ENCODE assay signal across 32 cellular contexts in genomic region chr2:96231316-96231715, GRCh38.
"Had no signal": no experiment of that assay in that cellular context is flagged by ENCODE, and none has a peak within 500 bp of the region (broad histone marks: within the 10 kb centered on the region; RNA-seq: fewer than 3 reads in every experiment).

No MANE protein-coding gene starts in this region.

- FAIRE-seq: astrocyte, RCC 7860, TTC549 had no signal

- H3K27me3 Mint-ChIP-seq: activated CD4-positive, alpha-beta T cell treated with anti-CD3 and anti-CD28 coated beads, Interleukin-2, amount 10 ng/mL, durations not matched to agents 24 days and 14 days; activated CD8-positive, alpha-beta T cell treated with anti-CD3 and anti-CD28 coated beads for 36 hours; activated T-cell treated with anti-CD3 and anti-CD28 coated beads, Interleukin-2, amount 50 U/mL, for 24 hours had no signal

- H3K27ac ChIP-seq: adrenal gland, body of pancreas, breast epithelium, KMS-11, PC-9, RWPE1 had no signal

- H3K27me3 ChIP-seq: adrenal gland, body of pancreas, breast epithelium had no signal

- DNase-seq: activated CD4-positive, alpha-beta T cell treated with anti-CD3 and anti-CD28 coated beads, Interleukin-2, amount 10 ng/mL, durations not matched to agents 24 days and 14 days; activated CD4-positive, alpha-beta T cell treated with anti-CD3 and anti-CD28 coated beads, Interleukin-2, amount 50 U/mL, for 4 hours; activated CD8-positive, alpha-beta T cell treated with anti-CD3 and anti-CD28 coated beads for 36 hours; activated gamma-delta T cell; activated naive CD4-positive, alpha-beta T cell treated with anti-CD3 and anti-CD28 coated beads for 36 hours; activated T-cell treated with anti-CD3 and anti-CD28 coated beads, Interleukin-2, amount 50 U/mL, for 24 hours; adrenal gland; body of pancreas; caudate nucleus; NCI-H1092 treated with DMSO at 0.1 percent for 48 hours; NCI-H1417; NCI-H146; NCI-H187; NCI-H2029 treated with DMSO at 0.1 percent for 48 hours; NCI-H2107; NCI-H2171; NCI-H510A; NCI-H526; NCI-H748 treated with DMSO at 0.1 percent for 48 hours; NK-92 treated with Interleukin-12 subunit alpha and Interleukin-12 subunit beta, amount 100 ng/mL, for 24 hours; PC-9; Right ventricle myocardium superior; SW 1271 had no signal

- H3K9me3 Mint-ChIP-seq: activated CD4-positive, alpha-beta T cell treated with anti-CD3 and anti-CD28 coated beads, Interleukin-2, amount 10 ng/mL, durations not matched to agents 24 days and 14 days; activated CD8-positive, alpha-beta T cell treated with anti-CD3 and anti-CD28 coated beads for 36 hours; activated naive CD4-positive, alpha-beta T cell treated with anti-CD3 and anti-CD28 coated beads for 36 hours; activated naive CD4-positive, alpha-beta T cell treated with anti-CD3 and anti-CD28 coated beads, Interleukin-2, amount 50 U/mL, for 72 hours; activated T-cell treated with anti-CD3 and anti-CD28 coated beads, Interleukin-2, amount 50 U/mL, for 24 hours; activated T-helper 2 cell treated with anti-CD3 and anti-CD28 coated beads, Interferon-gamma antibody, Interleukin-2, Interleukin-4, amounts not matched to agents 10 μg/mL and 5 μg/mL and 100 μg/mL, durations not matched to agents 14 hours and 24 hours and 36 hours; T-helper 2 cell treated with Interferon-gamma antibody and Interleukin-4, amounts not matched to agents 5 μg/mL and 100 μg/mL, for 36 hours had no signal

- H3K4me3 ChIP-seq: adrenal gland, body of pancreas, breast epithelium, PC-9 had no signal

- H3K4me2 ChIP-seq: KMS-11, PC-9 had no signal

- H3K4me1 ChIP-seq: adrenal gland, body of pancreas, breast epithelium had no signal

- ATAC-seq: activated CD8-positive, alpha-beta T cell treated with anti-CD3 and anti-CD28 coated beads for 36 hours; activated naive CD4-positive, alpha-beta T cell treated with anti-CD3 and anti-CD28 coated beads, Interleukin-2, amount 50 U/mL, for 72 hours; body of pancreas had no signal

- H3K4me1 Mint-ChIP-seq: activated CD4-positive, alpha-beta T cell treated with anti-CD3 and anti-CD28 coated beads, Interleukin-2, amount 10 ng/mL, durations not matched to agents 24 days and 14 days had no signal

- H3K9ac ChIP-seq: KMS-11 had no signal

- H3K4me3 Mint-ChIP-seq: activated CD4-positive, alpha-beta T cell treated with anti-CD3 and anti-CD28 coated beads, Interleukin-2, amount 10 ng/mL, durations not matched to agents 24 days and 14 days; activated CD8-positive, alpha-beta T cell treated with anti-CD3 and anti-CD28 coated beads for 36 hours; activated naive CD4-positive, alpha-beta T cell treated with anti-CD3 and anti-CD28 coated beads for 36 hours; activated T-cell treated with anti-CD3 and anti-CD28 coated beads, Interleukin-2, amount 50 U/mL, for 24 hours; T-helper 2 cell treated with Interferon-gamma antibody and Interleukin-4, amounts not matched to agents 5 μg/mL and 100 μg/mL, for 36 hours had no signal

- H3K27ac Mint-ChIP-seq: activated CD4-positive, alpha-beta T cell treated with anti-CD3 and anti-CD28 coated beads, Interleukin-2, amount 10 ng/mL, durations not matched to agents 24 days and 14 days; activated CD8-positive, alpha-beta T cell treated with anti-CD3 and anti-CD28 coated beads for 36 hours; activated naive CD4-positive, alpha-beta T cell treated with anti-CD3 and anti-CD28 coated beads for 36 hours; activated naive CD4-positive, alpha-beta T cell treated with anti-CD3 and anti-CD28 coated beads, Interleukin-2, amount 50 U/mL, for 72 hours; activated T-cell treated with anti-CD3 and anti-CD28 coated beads, Interleukin-2, amount 50 U/mL, for 24 hours; activated T-helper 2 cell treated with anti-CD3 and anti-CD28 coated beads, Interferon-gamma antibody, Interleukin-2, Interleukin-4, amounts not matched to agents 10 μg/mL and 5 μg/mL and 100 μg/mL, durations not matched to agents 14 hours and 24 hours and 36 hours; T-helper 2 cell treated with Interferon-gamma antibody and Interleukin-4, amounts not matched to agents 5 μg/mL and 100 μg/mL, for 36 hours had no signal

- H3K36me3 Mint-ChIP-seq: activated naive CD4-positive, alpha-beta T cell treated with anti-CD3 and anti-CD28 coated beads, Interleukin-2, amount 50 U/mL, for 72 hours had no signal

- H3K9me3 ChIP-seq: adrenal gland, body of pancreas, breast epithelium had no signal

- H3K36me3 ChIP-seq: adrenal gland, breast epithelium had no signal

- H2AFZ ChIP-seq: PC-9 had no signal
